ENCODE assay signal across 15 cellular contexts in the genomic region with DNA sequence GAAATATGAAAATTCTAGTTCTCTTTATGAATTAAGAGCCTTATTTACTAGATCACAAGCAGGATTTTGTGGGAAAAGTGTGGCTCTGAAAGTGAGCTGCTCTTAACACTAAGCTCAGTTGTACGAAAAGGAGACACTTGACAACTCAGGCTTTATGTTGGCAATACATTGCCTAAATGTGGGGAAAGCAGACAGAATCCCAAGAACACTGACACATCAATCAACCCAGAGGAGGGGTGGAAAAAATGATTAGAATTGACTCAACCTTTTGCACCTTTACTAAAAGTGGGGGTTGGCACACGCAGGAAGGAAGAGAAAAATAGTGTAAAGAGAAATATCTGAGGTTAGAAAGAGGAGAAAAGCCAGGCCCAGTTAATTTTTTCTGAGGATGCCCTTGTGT.
"Had no signal": no experiment of that assay in that cellular context is flagged by ENCODE, and none has a peak within 500 bp of the region (broad histone marks: within the 10 kb centered on the region; RNA-seq: fewer than 3 reads in every experiment).

No MANE protein-coding gene starts in this region.

- DNase-seq: activated CD8-positive, alpha-beta memory T cell treated with anti-CD3 and anti-CD28 coated beads, Interleukin-2, amount 50 U/mL, for 4 hours; amniotic stem cell; body of pancreas; central memory CD4-positive, alpha-beta T cell; effector memory CD4-positive, alpha-beta T cell; gastrocnemius medialis; heart right ventricle; left lung; mucosa of descending colon; naive thymus-derived CD8-positive, alpha-beta T cell; nucleus accumbens; SJCRH30; stimulated activated CD4-positive, alpha-beta T cell treated with anti-CD3 and anti-CD28 coated beads, Interleukin-4, amount 100 ng/mL, for 4 hours; substantia nigra; transverse colon had no signal

- ATAC-seq: body of pancreas; gastrocnemius medialis; heart right ventricle; left lung; mucosa of descending colon; naive thymus-derived CD8-positive, alpha-beta T cell had no signal

- H3K4me3 Mint-ChIP-seq: naive thymus-derived CD8-positive, alpha-beta T cell had no signal
